In genomic region chr3:140941090-140941433, GRCh38 we compare ENCODE assay signal across 8 cellular contexts. TPM values are rescaled to one million over a fixed set of nuclear protein-coding genes. Genes with fewer than 3 reads are reported as not detected.
DNase-seq lines count a peak whose midpoint lies in the region; ATAC-seq and TF ChIP-seq lines count a peak whose summit lies in the region.

No MANE protein-coding gene starts in this region.

- peak overlapping the region; percentile 83 to 97 (median 92) for H3K9ac ChIP-seq in skeletal muscle tissue (ENCODE audit: low read depth in 1 of 3, low read length in 3 of 3)

- POLR2A ChIA-PET in activated B cell treated with CpG ODN at 0.5 μM for 24 hours (lab: Charles Lee): no interaction called here

- H3K4me1 Mint-ChIP-seq in activated B cell treated with CpG ODN at 0.5 μM for 24 hours (peaks cover 31% of the 10 kb centered on the region), glutamatergic neuron (ENCODE audit: low read depth, unreplicated experiment) (peaks cover 18% of the 10 kb centered on the region)

- H3K36me3 Mint-ChIP-seq in activated B cell treated with CpG ODN at 0.5 μM for 24 hours (ENCODE audit: low read depth) (peaks cover 9% of the 10 kb centered on the region), glutamatergic neuron (ENCODE audit: unreplicated experiment) (peaks cover 5% of the 10 kb centered on the region)

- H3K36me3 ChIP-seq in H7 (replicated peaks; ENCODE audit: control insufficient read depth, insufficient read depth, low read length) (no peaks in the 10 kb centered on the region), skeletal muscle tissue (ENCODE audit: control insufficient read depth in 3 of 3, insufficient read depth in 3 of 3, low read length in 3 of 3) (no peaks in the 10 kb centered on the region)

- peaks cover 10 to 22% (median 12%) of the 10 kb centered on the region in 3 donors for H3K4me1 ChIP-seq in skeletal muscle tissue (ENCODE audit: control insufficient read depth in 3 of 3, insufficient read depth in 3 of 3, low read length in 3 of 3)

- H3K27ac Mint-ChIP-seq in activated B cell treated with CpG ODN at 0.5 μM for 24 hours: peak overlapping the region; percentile 96
- peak overlapping the region; percentile 86 for H3K27ac Mint-ChIP-seq in glutamatergic neuron (ENCODE audit: unreplicated experiment)

- H3K4me3 Mint-ChIP-seq in activated B cell treated with CpG ODN at 0.5 μM for 24 hours (peak overlapping the region; percentile 96), glutamatergic neuron (ENCODE audit: unreplicated experiment) (peak overlapping the region; percentile 87)

- H3K27ac ChIP-seq in skeletal muscle tissue (ENCODE audit: low read depth, low read length): peak overlapping the region; percentile 95

- H3K27me3 Mint-ChIP-seq in activated B cell treated with CpG ODN at 0.5 μM for 24 hours (no peaks in the 10 kb centered on the region), glutamatergic neuron (ENCODE audit: unreplicated experiment) (peaks cover 11% of the 10 kb centered on the region)

- no peak for DNase-seq in H7
- DNase-seq in activated B cell treated with CpG ODN at 0.5 μM for 24 hours: no peak
- DNase-seq in glutamatergic neuron: no peak
- DNase-seq in activated CD4-positive, CD25-positive, alpha-beta regulatory T cell treated with anti-CD3 and anti-CD28 coated beads, Interleukin-2, amount 50 U/mL, for 72 hours: no peak
- DNase-seq in DMS53 treated with DMSO at 0.1 percent for 48 hours (lab: John Stamatoyannopoulos, UW; ENCODE audit: unreplicated experiment): no peak
- no peak for DNase-seq in activated CD8-positive, alpha-beta memory T cell treated with anti-CD3 and anti-CD28 coated beads, Interleukin-2, amount 50 U/mL, for 48 hours
- DNase-seq in NCI-H1417 treated with DMSO at 0.1 percent for 48 hours (lab: John Stamatoyannopoulos, UW): no peak

- ATAC-seq in activated B cell treated with CpG ODN at 0.5 μM for 24 hours (ENCODE audit: low read depth): no peak

- H3K4me3 ChIP-seq in H7 (ENCODE audit: insufficient read depth, low read depth, low read length): peak overlapping the region; percentile 43
- peak overlapping the region; percentile 80 to 87 (median 84) for H3K4me3 ChIP-seq in skeletal muscle tissue (ENCODE audit: low read length in 3 of 3)

- TF ChIP-seq CTCF in activated B cell treated with CpG ODN at 0.5 μM for 24 hours (IDR thresholded peaks at IDR 0.05) (no peak), glutamatergic neuron (IDR thresholded peaks at IDR 0.05; ENCODE audit: partially characterized antibody, unreplicated experiment) (no peak)

- no peaks in the 10 kb centered on the region for H3K9me3 ChIP-seq in skeletal muscle tissue (ENCODE audit: control insufficient read depth in 3 of 3, low read length in 3 of 3)

- intact Hi-C loops in activated B cell treated with CpG ODN at 0.5 μM for 24 hours (cut with micrococcal nuclease): loop anchor here (1.0 to 10.0 kb wide), 11 partner anchors 125 to 1599 kb away; partner anchors contain the start of genes ATP1B3, COPB2, MRPS22 and NMNAT3

- CTCF ChIA-PET in activated B cell treated with CpG ODN at 0.5 μM for 24 hours (lab: Charles Lee): no interaction called here

- H3K9me3 Mint-ChIP-seq in activated B cell treated with CpG ODN at 0.5 μM for 24 hours (peaks cover 5% of the 10 kb centered on the region), glutamatergic neuron (ENCODE audit: unreplicated experiment) (peaks cover 11% of the 10 kb centered on the region)

- H3K27me3 ChIP-seq in H7 (ENCODE audit: control insufficient read depth, insufficient read depth, low read length) (no peaks in the 10 kb centered on the region), skeletal muscle tissue (ENCODE audit: control insufficient read depth in 3 of 3, insufficient read depth in 3 of 3, low read length in 3 of 3) (no peaks in the 10 kb centered on the region)

RNA-seq across cellular contexts. Expression of gene SLC25A36, which starts 0.6 kb away (rescaled TPM):
- total RNA-seq in H7 (2014; rRNA removed; shearing (Covaris generic)): 49.1 and 76.4 TPM in 2 replicates
- total RNA-seq in activated B cell treated with CpG ODN at 0.5 μM for 24 hours (40.4 and 45.7 TPM in 2 replicates), glutamatergic neuron (ENCODE audit: unreplicated experiment) (146 TPM), skeletal muscle tissue (56.9 TPM)
